34 cellular contexts compared by ENCODE assay signal in the genomic region with DNA sequence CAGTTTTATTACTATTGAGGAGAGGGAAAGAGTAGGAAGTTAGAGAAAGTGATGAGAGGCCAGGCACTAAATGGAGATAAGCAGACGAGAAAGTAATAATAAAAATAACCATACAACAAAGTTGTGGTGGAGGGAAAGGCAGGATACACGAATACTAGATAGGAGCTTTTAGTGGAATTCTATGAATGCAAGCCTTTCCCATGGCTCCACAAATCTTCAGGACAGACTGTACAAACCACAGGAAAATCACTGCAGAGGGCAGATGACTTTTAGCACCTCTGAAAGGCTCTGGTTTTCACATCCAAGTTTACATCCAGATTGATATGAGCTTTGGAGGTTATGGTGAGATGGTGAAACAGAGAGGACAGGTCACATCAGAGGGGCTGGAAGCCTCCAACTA. TPM values are rescaled to one million over a fixed set of nuclear protein-coding genes. Genes with fewer than 3 reads are reported as not detected.
"Had no signal": no experiment of that assay in that cellular context is flagged by ENCODE, and none has a peak within 500 bp of the region (broad histone marks: within the 10 kb centered on the region; RNA-seq: fewer than 3 reads in every experiment).

No MANE protein-coding gene starts in this region.

- H3K27ac Mint-ChIP-seq: activated CD4-positive, alpha-beta T cell treated with anti-CD3 and anti-CD28 coated beads, Interleukin-2, amount 10 ng/mL, durations not matched to agents 24 days and 14 days; activated CD8-positive, alpha-beta T cell treated with anti-CD3 and anti-CD28 coated beads for 36 hours; activated naive CD4-positive, alpha-beta T cell treated with anti-CD3 and anti-CD28 coated beads, Interleukin-2, amount 10 ng/mL, durations not matched to agents 7 days and 5 days; activated naive CD8-positive, alpha-beta T cell; activated naive CD8-positive, alpha-beta T cell treated with anti-CD3 and anti-CD28 coated beads, Interleukin-2, amount 50 U/mL, for 24 hours; T-cell; T-helper 17 cell had no signal

- DNase-seq: activated CD4-positive, alpha-beta T cell treated with anti-CD3 and anti-CD28 coated beads, Interleukin-2, amount 10 ng/mL, durations not matched to agents 24 days and 14 days; activated CD4-positive, alpha-beta T cell treated with anti-CD3 and anti-CD28 coated beads, Interleukin-2, amount 50 U/mL, for 4 hours; activated CD8-positive, alpha-beta T cell treated with anti-CD3 and anti-CD28 coated beads for 36 hours; activated effector memory CD4-positive, alpha-beta T cell treated with Interleukin-2 at 50 U/mL for 16 hours; activated naive CD4-positive, alpha-beta T cell treated with anti-CD3 and anti-CD28 coated beads, Interleukin-2, amount 10 ng/mL, durations not matched to agents 7 days and 5 days; activated naive CD8-positive, alpha-beta T cell treated with anti-CD3 and anti-CD28 coated beads, Interleukin-2, amount 50 U/mL, for 24 hours; activated T-cell treated with anti-CD3 and anti-CD28 coated beads, Interleukin-2, amount 50 U/mL, for 1 hour; amniotic stem cell; aorta; body of pancreas; caudate nucleus; cerebellar nuclear complex; NCI-H1048; NCI-H1105 treated with DMSO at 0.1 percent for 48 hours; NCI-H1436; NCI-H1694; NCI-H1930; NCI-H510A; NCI-H526; NCI-H748 treated with DMSO at 0.1 percent for 48 hours; NK-92 treated with Interleukin-12 subunit alpha and Interleukin-12 subunit beta, amount 100 ng/mL, for 24 hours; PC-3; Peyer's patch; RPMI8226; SIG-M5; T-cell; T-helper 17 cell; T-helper 9 cell had no signal

- H3K36me3 ChIP-seq: Peyer's patch had no signal

- H3K27me3 Mint-ChIP-seq: activated CD4-positive, alpha-beta T cell treated with anti-CD3 and anti-CD28 coated beads, Interleukin-2, amount 10 ng/mL, durations not matched to agents 24 days and 14 days; activated CD8-positive, alpha-beta T cell treated with anti-CD3 and anti-CD28 coated beads for 36 hours; activated naive CD8-positive, alpha-beta T cell; activated naive CD8-positive, alpha-beta T cell treated with anti-CD3 and anti-CD28 coated beads, Interleukin-2, amount 50 U/mL, for 24 hours; T-cell; T-helper 17 cell had no signal

- H3K36me3 Mint-ChIP-seq: T-cell had no signal

- H3K27ac ChIP-seq: body of pancreas, Peyer's patch had no signal

- H3K4me3 Mint-ChIP-seq: activated CD4-positive, alpha-beta T cell treated with anti-CD3 and anti-CD28 coated beads, Interleukin-2, amount 10 ng/mL, durations not matched to agents 24 days and 14 days; activated CD8-positive, alpha-beta T cell treated with anti-CD3 and anti-CD28 coated beads for 36 hours; activated naive CD4-positive, alpha-beta T cell treated with anti-CD3 and anti-CD28 coated beads, Interleukin-2, amount 10 ng/mL, durations not matched to agents 7 days and 5 days; activated naive CD8-positive, alpha-beta T cell; activated naive CD8-positive, alpha-beta T cell treated with anti-CD3 and anti-CD28 coated beads, Interleukin-2, amount 50 U/mL, for 24 hours; T-cell; T-helper 17 cell had no signal

- H3K9me3 ChIP-seq: body of pancreas, Peyer's patch had no signal

- H3K9me3 Mint-ChIP-seq: activated CD4-positive, alpha-beta T cell treated with anti-CD3 and anti-CD28 coated beads, Interleukin-2, amount 10 ng/mL, durations not matched to agents 24 days and 14 days; activated CD8-positive, alpha-beta T cell treated with anti-CD3 and anti-CD28 coated beads for 36 hours; activated naive CD8-positive, alpha-beta T cell treated with anti-CD3 and anti-CD28 coated beads, Interleukin-2, amount 50 U/mL, for 24 hours; T-cell had no signal

- H3K4me3 ChIP-seq: body of pancreas, K562, Peyer's patch had no signal

- FAIRE-seq: bronchial epithelial cell, K562 had no signal

- H3K27me3 ChIP-seq: body of pancreas, Peyer's patch had no signal

- H3K4me1 ChIP-seq: body of pancreas, Peyer's patch had no signal

RNA-seq across cellular contexts. Expression of a gene that starts 41.5 kb away (rescaled TPM):
- total RNA-seq: body of pancreas, bronchial epithelial cell, PC-3, Right ventricle myocardium inferior, SK-MEL-5 had no signal
- polyA plus RNA-seq: K562 had no signal

RNA-seq across cellular contexts. Expression of a gene that starts 50.3 kb away (rescaled TPM):
- total RNA-seq: bronchial epithelial cell, K562, MCF 10A, SK-MEL-5, T-helper 17 cell had no signal
- polyA plus RNA-seq: K562 had no signal
